Comparison of ENCODE assay signal across 11 cellular contexts in genomic region chr6:110681543-110682459, GRCh38.
DNase-seq lines count a peak whose midpoint lies in the region; ATAC-seq and TF ChIP-seq lines count a peak whose summit lies in the region.
"Had no signal": no experiment of that assay in that cellular context is flagged by ENCODE, and none has a peak within 500 bp of the region (broad histone marks: within the 10 kb centered on the region; RNA-seq: fewer than 3 reads in every experiment).

No MANE protein-coding gene starts in this region.

- peak overlapping the region in 9 of 12 donors; percentile 6 to 65 (median 41) for H3K27ac ChIP-seq in heart left ventricle
- H3K27ac ChIP-seq: BLaER1, coronary artery had no signal

- H3K4me3 Mint-ChIP-seq in activated T-cell treated with anti-CD3 and anti-CD28 coated beads, Interleukin-2, amount 50 U/mL, for 24 hours, result no peak overlapping the region
- H3K4me3 Mint-ChIP-seq in activated T-cell treated with anti-CD3 and anti-CD28 coated beads, Interleukin-2, amount 50 U/mL, for 4 hours, result no peak overlapping the region
- no peak overlapping the region for H3K4me3 Mint-ChIP-seq in stimulated activated naive B cell treated with anti-CD40 and anti-IgM and Interleukin-4, amounts not matched to agents 10 μg/mL and 1 μg/mL and 100 μg/mL, for 72 hours
- H3K4me3 Mint-ChIP-seq: activated CD4-positive, alpha-beta T cell treated with anti-CD3 and anti-CD28 coated beads, Interleukin-2, amount 10 ng/mL, durations not matched to agents 24 days and 14 days had no signal

- no peaks in the 10 kb centered on the region for H3K27me3 Mint-ChIP-seq in activated T-cell treated with anti-CD3 and anti-CD28 coated beads, Interleukin-2, amount 50 U/mL, for 24 hours
- no peaks in the 10 kb centered on the region for H3K27me3 Mint-ChIP-seq in activated T-cell treated with anti-CD3 and anti-CD28 coated beads, Interleukin-2, amount 50 U/mL, for 4 hours (ENCODE audit: low read depth)
- H3K27me3 Mint-ChIP-seq in stimulated activated naive B cell treated with anti-CD40 and anti-IgM and Interleukin-4, amounts not matched to agents 10 μg/mL and 1 μg/mL and 100 μg/mL, for 72 hours, result no peaks in the 10 kb centered on the region
- H3K27me3 Mint-ChIP-seq: activated CD4-positive, alpha-beta T cell treated with anti-CD3 and anti-CD28 coated beads, Interleukin-2, amount 10 ng/mL, durations not matched to agents 24 days and 14 days had no signal

- no peak for TF ChIP-seq CTCF in heart left ventricle (IDR thresholded peaks at IDR 0.05)

- no peaks in the 10 kb centered on the region for H3K36me3 ChIP-seq in heart left ventricle

- H3K27me3 ChIP-seq in heart left ventricle, result no peaks in the 10 kb centered on the region
- H3K27me3 ChIP-seq: BLaER1 had no signal

- 31 to 43% (median 39%) methylated on average over 4 of the region's 4 CpGs for WGBS in heart left ventricle, 4 donors

- no peak for DNase-seq in activated T-cell treated with anti-CD3 and anti-CD28 coated beads, Interleukin-2, amount 50 U/mL, for 24 hours
- no peak for DNase-seq in activated T-cell treated with anti-CD3 and anti-CD28 coated beads, Interleukin-2, amount 50 U/mL, for 4 hours
- DNase-seq in NCI-H69 (lab: John Stamatoyannopoulos, UW) (peak; percentile 72), heart left ventricle (no peak), cerebellar nuclear complex (lab: John Stamatoyannopoulos, UW) (no peak), Kasumi-1 (lab: John Stamatoyannopoulos, UW) (no peak)
- no peak for DNase-seq in stimulated activated naive B cell treated with anti-CD40 and anti-IgM and Interleukin-4, amounts not matched to agents 10 μg/mL and 1 μg/mL and 100 μg/mL, for 72 hours
- no peak for DNase-seq in stimulated activated naive CD4-positive, alpha-beta T cell treated with Interleukin-2 at 50 U/mL for 16 hours (lab: John Stamatoyannopoulos, UW)

- peaks cover 0 to 18% (median 10%) of the 10 kb centered on the region in 12 donors for H3K4me1 ChIP-seq in heart left ventricle

- no peak for TF ChIP-seq POLR2A in heart left ventricle (IDR thresholded peaks at IDR 0.05)

- intact Hi-C loops in heart left ventricle (cut with DNase I), result loop anchor here (1.0 to 10.0 kb wide), 15 partner anchors 130 to 316 kb away; partner anchors contain the start of genes CDK19 (in 4 of the 10) and AMD1 (in 1 of the 10)

- no peak for ATAC-seq in activated T-cell treated with anti-CD3 and anti-CD28 coated beads, Interleukin-2, amount 50 U/mL, for 4 hours
- peak in 3 of 4 donors; percentile 19 to 32 (median 32) for ATAC-seq in heart left ventricle
- no peak for ATAC-seq in stimulated activated naive B cell treated with anti-CD40 and anti-IgM and Interleukin-4, amounts not matched to agents 10 μg/mL and 1 μg/mL and 100 μg/mL, for 72 hours (replicated peaks)

- H3K36me3 Mint-ChIP-seq in activated T-cell treated with anti-CD3 and anti-CD28 coated beads, Interleukin-2, amount 50 U/mL, for 24 hours (ENCODE audit: low read depth), result no peaks in the 10 kb centered on the region
- no peaks in the 10 kb centered on the region for H3K36me3 Mint-ChIP-seq in activated T-cell treated with anti-CD3 and anti-CD28 coated beads, Interleukin-2, amount 50 U/mL, for 4 hours (ENCODE audit: insufficient read depth)
- no peaks in the 10 kb centered on the region for H3K36me3 Mint-ChIP-seq in stimulated activated naive B cell treated with anti-CD40 and anti-IgM and Interleukin-4, amounts not matched to agents 10 μg/mL and 1 μg/mL and 100 μg/mL, for 72 hours

- peak overlapping the region; percentile 53 for H3K27ac Mint-ChIP-seq in activated T-cell treated with anti-CD3 and anti-CD28 coated beads, Interleukin-2, amount 50 U/mL, for 24 hours
- peak overlapping the region; percentile 51 for H3K27ac Mint-ChIP-seq in stimulated activated naive B cell treated with anti-CD40 and anti-IgM and Interleukin-4, amounts not matched to agents 10 μg/mL and 1 μg/mL and 100 μg/mL, for 72 hours
- H3K27ac Mint-ChIP-seq: activated CD4-positive, alpha-beta T cell treated with anti-CD3 and anti-CD28 coated beads, Interleukin-2, amount 10 ng/mL, durations not matched to agents 24 days and 14 days had no signal

- H3K9me3 ChIP-seq in heart left ventricle, result no peaks in the 10 kb centered on the region
- H3K9me3 ChIP-seq: BLaER1 had no signal

- peaks cover 9% of the 10 kb centered on the region for H3K4me1 Mint-ChIP-seq in activated T-cell treated with anti-CD3 and anti-CD28 coated beads, Interleukin-2, amount 50 U/mL, for 24 hours (ENCODE audit: low read depth)
- H3K4me1 Mint-ChIP-seq in activated T-cell treated with anti-CD3 and anti-CD28 coated beads, Interleukin-2, amount 50 U/mL, for 4 hours (ENCODE audit: low read depth), result peaks cover 13% of the 10 kb centered on the region
- peaks cover 4 to 13% of the 10 kb centered on the region in 2 donors for H3K4me1 Mint-ChIP-seq in stimulated activated naive B cell treated with anti-CD40 and anti-IgM and Interleukin-4, amounts not matched to agents 10 μg/mL and 1 μg/mL and 100 μg/mL, for 72 hours

- no peak overlapping the region for H3K4me3 ChIP-seq in heart left ventricle
- H3K4me3 ChIP-seq: BLaER1, coronary artery had no signal

- no peaks in the 10 kb centered on the region for H3K9me3 Mint-ChIP-seq in activated T-cell treated with anti-CD3 and anti-CD28 coated beads, Interleukin-2, amount 50 U/mL, for 24 hours
- H3K9me3 Mint-ChIP-seq in activated T-cell treated with anti-CD3 and anti-CD28 coated beads, Interleukin-2, amount 50 U/mL, for 4 hours, result no peaks in the 10 kb centered on the region
- H3K9me3 Mint-ChIP-seq in stimulated activated naive B cell treated with anti-CD40 and anti-IgM and Interleukin-4, amounts not matched to agents 10 μg/mL and 1 μg/mL and 100 μg/mL, for 72 hours, result no peaks in the 10 kb centered on the region
- H3K9me3 Mint-ChIP-seq: activated CD4-positive, alpha-beta T cell treated with anti-CD3 and anti-CD28 coated beads, Interleukin-2, amount 10 ng/mL, durations not matched to agents 24 days and 14 days had no signal

Comparison
In these comparisons a context has a peak if more than half of its experiments do, and no peak if none do; other contexts are left out.
1. ATAC-seq: peak in heart left ventricle (3 of 4); none in activated T-cell treated with anti-CD3 and anti-CD28 coated beads, Interleukin-2, amount 50 U/mL, for 4 hours (0 of 2) and stimulated activated naive B cell treated with anti-CD40 and anti-IgM and Interleukin-4, amounts not matched to agents 10 μg/mL and 1 μg/mL and 100 μg/mL, for 72 hours (0 of 2).